In genomic region chr4:100848865-100849264, GRCh38 we compare ENCODE assay signal across 9 cellular contexts.
DNase-seq lines count a peak whose midpoint lies in the region; ATAC-seq and TF ChIP-seq lines count a peak whose summit lies in the region.
"Had no signal": no experiment of that assay in that cellular context is flagged by ENCODE, and none has a peak within 500 bp of the region (broad histone marks: within the 10 kb centered on the region; RNA-seq: fewer than 3 reads in every experiment).

No MANE protein-coding gene starts in this region.

- no peak overlapping the region for H3K27ac Mint-ChIP-seq in activated T-helper 17 cell treated with anti-CD3 and anti-CD28 coated beads, Interleukin-2, amount 50 U/mL, for 72 hours
- H3K27ac Mint-ChIP-seq: nephron had no signal

- H3K36me3 Mint-ChIP-seq in activated T-helper 17 cell treated with anti-CD3 and anti-CD28 coated beads, Interleukin-2, amount 50 U/mL, for 72 hours (ENCODE audit: low read depth), result no peaks in the 10 kb centered on the region

- intact Hi-C loops in uterus (cut with DNase I; ENCODE audit: low total_unique reads) (no loop called here), prostate gland (cut with DNase I) (no loop called here)

- H3K9me3 ChIP-seq in uterus (no peaks in the 10 kb centered on the region), right atrium auricular region (no peaks in the 10 kb centered on the region), prostate gland (no peaks in the 10 kb centered on the region)

- H3K4me3 ChIP-seq in uterus (no peak overlapping the region), right atrium auricular region (no peak overlapping the region), prostate gland (no peak overlapping the region)

- no peak overlapping the region for H3K4me3 Mint-ChIP-seq in activated T-helper 17 cell treated with anti-CD3 and anti-CD28 coated beads, Interleukin-2, amount 50 U/mL, for 72 hours
- H3K4me3 Mint-ChIP-seq: nephron had no signal

- peaks cover 3% of the 10 kb centered on the region for H3K9me3 Mint-ChIP-seq in activated T-helper 17 cell treated with anti-CD3 and anti-CD28 coated beads, Interleukin-2, amount 50 U/mL, for 72 hours
- H3K9me3 Mint-ChIP-seq: nephron had no signal

- WGBS in prostate gland, result 57% methylated on average over 2 of the region's 2 CpGs

- DNase-seq in Ammon's horn (ENCODE audit: low spot score) (peak; percentile 31), uterus (no peak), right atrium auricular region (ENCODE audit: low spot score) (no peak), prostate gland (ENCODE audit: low spot score) (no peak)
- no peak for DNase-seq in stimulated activated CD4-positive, alpha-beta T cell treated with anti-CD3 and anti-CD28 coated beads, Interleukin-4, amount 100 ng/mL, for 24 hours

- peak; percentile 87 for ATAC-seq in GM18907 (IDR thresholded peaks at IDR 0.05; ENCODE audit: unreplicated experiment)
- ATAC-seq in HG03135 (IDR thresholded peaks at IDR 0.05; ENCODE audit: unreplicated experiment), result peak; percentile 71
- ATAC-seq in activated T-helper 17 cell treated with anti-CD3 and anti-CD28 coated beads, Interleukin-2, amount 50 U/mL, for 72 hours (replicated peaks), result peak; percentile 74

- H3K4me1 ChIP-seq in uterus (no peaks in the 10 kb centered on the region), right atrium auricular region (no peaks in the 10 kb centered on the region), prostate gland (replicated peaks) (no peaks in the 10 kb centered on the region)

- no peaks in the 10 kb centered on the region for H3K27me3 Mint-ChIP-seq in activated T-helper 17 cell treated with anti-CD3 and anti-CD28 coated beads, Interleukin-2, amount 50 U/mL, for 72 hours

- no peak for TF ChIP-seq CTCF in uterus (IDR thresholded peaks at IDR 0.05)
- TF ChIP-seq CTCF in right atrium auricular region (IDR thresholded peaks at IDR 0.05), result peak in 1 of 2 donors; percentile 23
- TF ChIP-seq CTCF in prostate gland (IDR thresholded peaks at IDR 0.05), result no peak

- H3K27me3 ChIP-seq in uterus (no peaks in the 10 kb centered on the region), right atrium auricular region (no peaks in the 10 kb centered on the region), prostate gland (replicated peaks; ENCODE audit: insufficient read depth) (no peaks in the 10 kb centered on the region)

- no peak for TF ChIP-seq POLR2A in uterus (IDR thresholded peaks at IDR 0.05)
- TF ChIP-seq POLR2A in prostate gland (IDR thresholded peaks at IDR 0.05), result no peak

- H3K4me1 Mint-ChIP-seq in activated T-helper 17 cell treated with anti-CD3 and anti-CD28 coated beads, Interleukin-2, amount 50 U/mL, for 72 hours, result no peaks in the 10 kb centered on the region
- H3K4me1 Mint-ChIP-seq: nephron had no signal

- no peak overlapping the region for H3K27ac ChIP-seq in uterus
- no peak overlapping the region for H3K27ac ChIP-seq in right atrium auricular region
- H3K27ac ChIP-seq in prostate gland, result no peak overlapping the region

- H3K36me3 ChIP-seq in uterus, result no peaks in the 10 kb centered on the region
- no peaks in the 10 kb centered on the region for H3K36me3 ChIP-seq in right atrium auricular region
- H3K36me3 ChIP-seq in prostate gland, result no peaks in the 10 kb centered on the region
